7 cellular contexts compared by ENCODE assay signal in the genomic region with DNA sequence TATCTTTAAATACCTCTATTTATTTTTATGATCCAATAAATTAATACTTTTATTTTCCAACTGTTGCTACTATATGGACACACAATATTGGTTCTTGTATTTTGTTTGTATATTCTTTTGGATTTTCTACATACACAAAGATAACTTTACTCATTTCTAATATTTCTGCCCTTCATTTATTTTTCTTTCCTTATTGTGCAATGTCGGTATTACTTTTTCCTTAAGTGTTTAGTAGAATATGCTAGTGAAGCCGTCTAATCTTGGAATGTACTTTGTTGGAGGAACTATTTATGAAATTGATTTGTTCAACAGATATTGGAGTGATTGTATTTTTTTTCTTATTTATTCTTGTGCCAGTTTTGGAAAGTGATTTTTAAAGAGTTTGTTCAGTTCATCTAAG.
"Had no signal": no experiment of that assay in that cellular context is flagged by ENCODE, and none has a peak within 500 bp of the region (broad histone marks: within the 10 kb centered on the region; RNA-seq: fewer than 3 reads in every experiment).

No MANE protein-coding gene starts in this region.

- ATAC-seq: GM12878 had no signal

- DNase-seq: GDM1, GF-D8 had no signal

- FAIRE-seq: GM12878, GM12891, GM12892, GM18507, GM19239 had no signal

- H3K4me3 ChIP-seq: GM12878 had no signal
